ENCODE assay signal across 9 cellular contexts in the genomic region with DNA sequence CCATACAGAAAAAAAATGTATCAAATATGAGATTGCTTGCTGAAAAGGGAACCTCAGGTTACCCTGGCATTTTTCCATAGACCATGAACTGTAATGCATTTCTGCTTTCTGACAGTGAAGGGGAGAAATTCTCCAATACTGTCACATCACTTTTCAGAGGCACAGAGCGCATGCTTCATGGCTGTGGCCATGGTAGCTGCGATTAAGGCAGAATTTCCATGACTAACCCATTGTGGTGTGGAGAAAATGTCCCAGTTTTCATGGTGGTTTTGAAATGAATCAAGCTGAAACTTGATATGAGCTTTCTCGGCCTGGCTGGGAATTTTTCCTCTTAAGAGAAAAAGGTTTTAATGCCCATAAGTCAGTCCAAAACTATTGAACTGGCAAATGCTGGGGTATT. TPM values are rescaled to one million over a fixed set of nuclear protein-coding genes. Genes with fewer than 3 reads are reported as not detected.
DNase-seq lines count a peak whose midpoint lies in the region; ATAC-seq and TF ChIP-seq lines count a peak whose summit lies in the region.
"Had no signal": no experiment of that assay in that cellular context is flagged by ENCODE, and none has a peak within 500 bp of the region (broad histone marks: within the 10 kb centered on the region; RNA-seq: fewer than 3 reads in every experiment).

No MANE protein-coding gene starts in this region.

- H3K4me3 ChIP-seq in epithelial cell of esophagus (ENCODE audit: low read length): no peak overlapping the region
- no peak overlapping the region for H3K4me3 ChIP-seq in A673 (ENCODE audit: low read depth, low read length, poor library complexity, severe bottlenecking)

- DNase-seq in cardiac septum (ENCODE audit: low spot score) (peak; percentile 17), left ventricle myocardium superior (no peak), NCI-H2107 treated with DMSO at 0.1 percent for 48 hours (lab: John Stamatoyannopoulos, UW; ENCODE audit: unreplicated experiment) (peak; percentile 45), epithelial cell of esophagus (ENCODE audit: low read depth) (peak; percentile 58), stromal cell of bone marrow (ENCODE audit: low read depth) (peak; percentile 87), KG1 (lab: John Stamatoyannopoulos, UW) (no peak), NCI-H82 treated with DMSO at 0.1 percent for 48 hours (lab: John Stamatoyannopoulos, UW; ENCODE audit: unreplicated experiment) (no peak), A673 (ENCODE audit: low spot score) (no peak)

- H3K27me3 ChIP-seq in A673 (replicated peaks; ENCODE audit: insufficient read depth, low read depth, low read length, poor library complexity): peaks cover 5% of the 10 kb centered on the region

- no peaks in the 10 kb centered on the region for H3K9me3 ChIP-seq in A673 (ENCODE audit: low read depth, low read length, poor library complexity, severe bottlenecking)

- H3K4me1 ChIP-seq in A673 (ENCODE audit: insufficient read depth, low read length, poor library complexity, severe bottlenecking): no peaks in the 10 kb centered on the region

- BruUV-seq in A673 (replicated peaks; lab: Mats Ljungman, UMichigan): no TSS peak

- POLR2A ChIA-PET in A673 (lab: Charles Lee; ENCODE audit: low non-redundant PET): no interaction called here

- CTCF ChIA-PET in A673 (lab: Charles Lee): no interaction called here

- ATAC-seq in left ventricle myocardium superior: no peak

- H3K36me3 ChIP-seq in A673 (ENCODE audit: insufficient read depth, low read length, poor library complexity, severe bottlenecking): no peaks in the 10 kb centered on the region

- H3K27ac ChIP-seq in A673 (ENCODE audit: low read depth, low read length, poor library complexity, severe bottlenecking): no peak overlapping the region
- H3K27ac ChIP-seq: epithelial cell of prostate had no signal

- intact Hi-C loops in cardiac septum (cut with DNase I) (no loop called here), left ventricle myocardium superior (cut with micrococcal nuclease) (no loop called here), A673 (cut with micrococcal nuclease; ENCODE audit: unreplicated experiment) (no loop called here)

- TF ChIP-seq CTCF in epithelial cell of esophagus (IDR thresholded peaks at IDR 0.05; ENCODE audit: insufficient read depth, low read depth, low read length, missing control alignments): no peak
- TF ChIP-seq CTCF in A673 (conservative IDR thresholded peaks at IDR 0.05; ENCODE audit: low read depth, low read length): no peak

RNA-seq across cellular contexts. Expression of gene MAP3K15, which starts 39.5 kb away (rescaled TPM):
- total RNA-seq in cardiac septum (not detected), left ventricle myocardium superior (not detected), A673 (2021) (0.06 and 0.35 TPM in 2 replicates)

Comparison
In these comparisons a context has a peak if more than half of its experiments do, and no peak if none do; other contexts are left out.
1. DNase-seq: peak in cardiac septum (single experiment), NCI-H2107 treated with DMSO at 0.1 percent for 48 hours (single experiment), epithelial cell of esophagus (single experiment) and stromal cell of bone marrow (single experiment); none in left ventricle myocardium superior (single experiment), KG1 (single experiment), NCI-H82 treated with DMSO at 0.1 percent for 48 hours (single experiment) and A673 (single experiment).